Comparison of ENCODE assay signal across 8 cellular contexts in genomic region chr2:239381709-239382134, GRCh38. TPM values are rescaled to one million over a fixed set of nuclear protein-coding genes. Genes with fewer than 3 reads are reported as not detected.
DNase-seq lines count a peak whose midpoint lies in the region; ATAC-seq lines count a peak whose summit lies in the region.

No MANE protein-coding gene starts in this region.

- peak overlapping the region; percentile 89 for H3K27ac Mint-ChIP-seq in activated naive CD8-positive, alpha-beta T cell treated with anti-CD3 and anti-CD28 coated beads, Interleukin-2, amount 50 U/mL, for 24 hours

- no peaks in the 10 kb centered on the region for H3K27me3 Mint-ChIP-seq in activated naive CD8-positive, alpha-beta T cell treated with anti-CD3 and anti-CD28 coated beads, Interleukin-2, amount 50 U/mL, for 24 hours

- ATAC-seq in HG03095 (IDR thresholded peaks at IDR 0.05; ENCODE audit: unreplicated experiment) (peak; percentile 56), GM19455 (IDR thresholded peaks at IDR 0.05; ENCODE audit: unreplicated experiment) (no peak)
- peak; percentile 44 for ATAC-seq in activated naive CD8-positive, alpha-beta T cell treated with anti-CD3 and anti-CD28 coated beads, Interleukin-2, amount 50 U/mL, for 24 hours

- peak; percentile 21 for DNase-seq in stimulated activated naive CD4-positive, alpha-beta T cell treated with Interleukin-2 at 50 U/mL for 16 hours (lab: John Stamatoyannopoulos, UW)
- DNase-seq in stimulated activated naive CD4-positive, alpha-beta T cell (lab: John Stamatoyannopoulos, UW) = no peak
- DNase-seq in activated naive CD8-positive, alpha-beta T cell treated with anti-CD3 and anti-CD28 coated beads, Interleukin-2, amount 50 U/mL, for 24 hours = peak; percentile 40
- DNase-seq in activated gamma-delta T cell (lab: John Stamatoyannopoulos, UW) (no peak), midbrain (lab: John Stamatoyannopoulos, UW) (no peak), HT-29 (ENCODE audit: low spot score) (no peak)

- peaks cover 3% of the 10 kb centered on the region for H3K36me3 Mint-ChIP-seq in activated naive CD8-positive, alpha-beta T cell treated with anti-CD3 and anti-CD28 coated beads, Interleukin-2, amount 50 U/mL, for 24 hours (ENCODE audit: low read depth)

- H3K9me3 Mint-ChIP-seq in activated naive CD8-positive, alpha-beta T cell treated with anti-CD3 and anti-CD28 coated beads, Interleukin-2, amount 50 U/mL, for 24 hours = no peaks in the 10 kb centered on the region

- H3K4me1 Mint-ChIP-seq in activated naive CD8-positive, alpha-beta T cell treated with anti-CD3 and anti-CD28 coated beads, Interleukin-2, amount 50 U/mL, for 24 hours = peaks cover 39% of the 10 kb centered on the region

- H3K4me3 Mint-ChIP-seq in activated naive CD8-positive, alpha-beta T cell treated with anti-CD3 and anti-CD28 coated beads, Interleukin-2, amount 50 U/mL, for 24 hours = peak overlapping the region; percentile 67

RNA-seq across cellular contexts. Expression of gene HDAC4, which starts 19.1 kb away (rescaled TPM):
- total RNA-seq in HT-29 (2014; rRNA removed; shearing (Covaris generic)) = 16.0 and 19.9 TPM in 2 replicates

Comparison
In these comparisons a context has a peak if more than half of its experiments do, and no peak if none do; other contexts are left out.
1. DNase-seq: peak in stimulated activated naive CD4-positive, alpha-beta T cell treated with Interleukin-2 at 50 U/mL for 16 hours (single experiment) and activated naive CD8-positive, alpha-beta T cell treated with anti-CD3 and anti-CD28 coated beads, Interleukin-2, amount 50 U/mL, for 24 hours (single experiment); none in stimulated activated naive CD4-positive, alpha-beta T cell (0 of 6), activated gamma-delta T cell (single experiment), midbrain (single experiment) and HT-29 (single experiment).